In genomic region chr13:29909975-29910674, GRCh38 we compare ENCODE assay signal across 21 cellular contexts. TPM values are rescaled to one million over a fixed set of nuclear protein-coding genes. Genes with fewer than 3 reads are reported as not detected.
A peak's percentile ranks its signal among the peaks of the same experiment; 100 is the strongest.
DNase-seq lines count a peak whose midpoint lies in the region; ATAC-seq and TF ChIP-seq lines count a peak whose summit lies in the region.
"Had no signal": no experiment of that assay in that cellular context is flagged by ENCODE, and none has a peak within 500 bp of the region (broad histone marks: within the 10 kb centered on the region; RNA-seq: fewer than 3 reads in every experiment).

No MANE protein-coding gene starts in this region.

- H3K79me2 ChIP-seq in osteoblast (ENCODE audit: insufficient read depth, low read length): no peaks in the 10 kb centered on the region

- H3K27me3 ChIP-seq in RWPE2 (ENCODE audit: insufficient read depth, poor library complexity, severe bottlenecking) (no peaks in the 10 kb centered on the region), osteoblast (ENCODE audit: insufficient read depth, low read length) (no peaks in the 10 kb centered on the region)
- H3K27me3 ChIP-seq: BLaER1 treated with 17β-estradiol and CSF1 and Interleukin-3, amounts not matched to agents 10 nM and 100 nM; upper lobe of right lung had no signal

- POLR2A ChIA-PET in WTC11 (lab: Charles Lee): no interaction called here

- H3K4me3 ChIP-seq in RWPE2 (ENCODE audit: severe bottlenecking): no peak overlapping the region
- H3K4me3 ChIP-seq in fibroblast of the aortic adventitia (ENCODE audit: low read depth, low read length): no peak overlapping the region
- H3K4me3 ChIP-seq in osteoblast (ENCODE audit: insufficient read depth, low read length): no peak overlapping the region
- H3K4me3 ChIP-seq: BLaER1 treated with 17β-estradiol and CSF1 and Interleukin-3, amounts not matched to agents 10 nM and 100 nM; upper lobe of right lung had no signal

- TF ChIP-seq CTCF in RWPE2 (IDR thresholded peaks at IDR 0.05; ENCODE audit: poor library complexity, severe bottlenecking) (no peak), fibroblast of the aortic adventitia (IDR thresholded peaks at IDR 0.05; ENCODE audit: insufficient read depth, low read length) (no peak), osteoblast (IDR thresholded peaks at IDR 0.05; ENCODE audit: extremely low read depth, low read depth, low read length) (no peak), WTC11 (IDR thresholded peaks at IDR 0.05) (no peak)

- no peak overlapping the region for H3K4me3 Mint-ChIP-seq in WTC11
- H3K4me3 Mint-ChIP-seq: activated naive CD8-positive, alpha-beta T cell treated with anti-CD3 and anti-CD28 coated beads for 36 hours; dendritic cell treated with granulocyte-macrophage colony-stimulating factor and Interleukin-4, amounts not matched to agents 40 ng/mL and 50 ng/mL, for 4 days; IgD-negative memory B cell; naive B cell; stimulated activated effector memory CD8-positive, alpha-beta T cell treated with anti-CD3 and anti-CD28 coated beads, Interleukin-12 subunit alpha, Interleukin-12 subunit beta, amount 100 ng/mL, for 72 hours had no signal

- no peaks in the 10 kb centered on the region for H3K36me3 Mint-ChIP-seq in WTC11
- H3K36me3 Mint-ChIP-seq: activated naive CD8-positive, alpha-beta T cell treated with anti-CD3 and anti-CD28 coated beads for 36 hours; IgD-negative memory B cell; naive B cell; stimulated activated effector memory CD8-positive, alpha-beta T cell treated with anti-CD3 and anti-CD28 coated beads, Interleukin-12 subunit alpha, Interleukin-12 subunit beta, amount 100 ng/mL, for 72 hours had no signal

- peak; percentile 95 for DNase-seq in ELR (ENCODE audit: low read depth)
- DNase-seq in RWPE2 (ENCODE audit: low spot score): no peak
- DNase-seq in fibroblast of the aortic adventitia (ENCODE audit: low read depth): peak; percentile 63
- DNase-seq in osteoblast (ENCODE audit: insufficient read length, low spot score, missing footprints): peak; percentile 87
- DNase-seq in NCI-H510A (lab: John Stamatoyannopoulos, UW): no peak
- no peak for DNase-seq in WTC11 (ENCODE audit: low spot score)
- no peak for DNase-seq in SHP77 (lab: John Stamatoyannopoulos, UW)
- DNase-seq: activated naive CD8-positive, alpha-beta T cell treated with anti-CD3 and anti-CD28 coated beads for 36 hours; kidney; naive B cell; NCI-H1105; NCI-H345; right cardiac atrium; stimulated activated CD4-positive, alpha-beta T cell treated with anti-CD3 and anti-CD28 coated beads, Interleukin-4, amount 100 ng/mL, for 4 hours; upper lobe of right lung had no signal

- CTCF ChIA-PET in WTC11 (lab: Charles Lee): no interaction called here

- H3K9me3 Mint-ChIP-seq in WTC11: no peaks in the 10 kb centered on the region; the same call in 1 of the 2 replicates
- H3K9me3 Mint-ChIP-seq: activated naive CD8-positive, alpha-beta T cell treated with anti-CD3 and anti-CD28 coated beads for 36 hours; stimulated activated effector memory CD8-positive, alpha-beta T cell treated with anti-CD3 and anti-CD28 coated beads, Interleukin-12 subunit alpha, Interleukin-12 subunit beta, amount 100 ng/mL, for 72 hours had no signal

- H2AFZ ChIP-seq in osteoblast (ENCODE audit: low read length): peak overlapping the region; percentile 59

- no peaks in the 10 kb centered on the region; the same call in 1 of the 2 replicates for H3K4me1 Mint-ChIP-seq in WTC11
- H3K4me1 Mint-ChIP-seq: naive B cell; stimulated activated effector memory CD8-positive, alpha-beta T cell treated with anti-CD3 and anti-CD28 coated beads, Interleukin-12 subunit alpha, Interleukin-12 subunit beta, amount 100 ng/mL, for 72 hours had no signal

- H3K27ac Mint-ChIP-seq in WTC11: no peak overlapping the region
- H3K27ac Mint-ChIP-seq: activated naive CD8-positive, alpha-beta T cell treated with anti-CD3 and anti-CD28 coated beads for 36 hours; dendritic cell treated with granulocyte-macrophage colony-stimulating factor and Interleukin-4, amounts not matched to agents 40 ng/mL and 50 ng/mL, for 4 days; IgD-negative memory B cell; naive B cell; stimulated activated effector memory CD8-positive, alpha-beta T cell treated with anti-CD3 and anti-CD28 coated beads, Interleukin-12 subunit alpha, Interleukin-12 subunit beta, amount 100 ng/mL, for 72 hours had no signal

- no peaks in the 10 kb centered on the region for H3K9me3 ChIP-seq in RWPE2 (ENCODE audit: severe bottlenecking)
- no peaks in the 10 kb centered on the region for H3K9me3 ChIP-seq in osteoblast (ENCODE audit: low read depth, low read length)
- H3K9me3 ChIP-seq: upper lobe of right lung had no signal

- H3K4me2 ChIP-seq in osteoblast (ENCODE audit: insufficient read depth, low read length): peak overlapping the region; percentile 37
- H3K4me2 ChIP-seq: BLaER1 treated with 17β-estradiol and CSF1 and Interleukin-3, amounts not matched to agents 10 nM and 100 nM had no signal

- H3K27ac ChIP-seq in RWPE2 (ENCODE audit: poor library complexity, severe bottlenecking) (no peak overlapping the region), osteoblast (ENCODE audit: low read depth, low read length) (peak overlapping the region; percentile 49)
- H3K27ac ChIP-seq: BLaER1 treated with 17β-estradiol and CSF1 and Interleukin-3, amounts not matched to agents 10 nM and 100 nM; upper lobe of right lung had no signal

- H3K27me3 Mint-ChIP-seq in WTC11 (ENCODE audit: low read depth): no peaks in the 10 kb centered on the region
- H3K27me3 Mint-ChIP-seq: activated naive CD8-positive, alpha-beta T cell treated with anti-CD3 and anti-CD28 coated beads for 36 hours had no signal

- H3K4me1 ChIP-seq in RWPE2 (ENCODE audit: insufficient read depth, poor library complexity, severe bottlenecking) (peaks cover 29% of the 10 kb centered on the region), osteoblast (ENCODE audit: insufficient read depth, low read length) (peaks cover 18% of the 10 kb centered on the region)

- no peaks in the 10 kb centered on the region for H4K20me1 ChIP-seq in osteoblast (ENCODE audit: insufficient read depth, low read length)
- H4K20me1 ChIP-seq: BLaER1 treated with 17β-estradiol and CSF1 and Interleukin-3, amounts not matched to agents 10 nM and 100 nM had no signal

- H3K36me3 ChIP-seq in RWPE2 (ENCODE audit: low read depth) (no peaks in the 10 kb centered on the region), osteoblast (ENCODE audit: insufficient read depth, low read length) (no peaks in the 10 kb centered on the region)
- H3K36me3 ChIP-seq: BLaER1 treated with 17β-estradiol and CSF1 and Interleukin-3, amounts not matched to agents 10 nM and 100 nM; upper lobe of right lung had no signal

- ATAC-seq in RWPE2 (ENCODE audit: low read depth): peak; percentile 94
- ATAC-seq in HG03439 (IDR thresholded peaks at IDR 0.05; ENCODE audit: unreplicated experiment): no peak
- no peak for ATAC-seq in WTC11
- ATAC-seq: activated CD4-positive, CD25-positive, alpha-beta regulatory T cell treated with anti-CD3 and anti-CD28 coated beads, Interleukin-2, amount 50 U/mL, for 24 hours; stimulated activated effector memory CD8-positive, alpha-beta T cell treated with anti-CD3 and anti-CD28 coated beads, Interleukin-12 subunit alpha, Interleukin-12 subunit beta, amount 100 ng/mL, for 72 hours; upper lobe of right lung had no signal

TF ChIP-seq in WTC11, 78 proteins besides CTCF, POLR2A, EP300 and RAD21:
- TF ChIP-seq NFE2L1 (CRISPR knock-in tag; IDR thresholded peaks at IDR 0.05) (no peak), ZNF232 (CRISPR knock-in tag; IDR thresholded peaks at IDR 0.05) (no peak), ZNF512 (CRISPR knock-in tag; IDR thresholded peaks at IDR 0.05; ENCODE audit: borderline replicate concordance) (no peak), ZMAT4 (CRISPR knock-in tag; IDR thresholded peaks at IDR 0.05) (no peak), NR1H2 (CRISPR knock-in tag; IDR thresholded peaks at IDR 0.05) (no peak), ATF1 (CRISPR knock-in tag; IDR thresholded peaks at IDR 0.05) (no peak), SP1 (CRISPR knock-in tag; conservative IDR thresholded peaks at IDR 0.05) (no peak), IRF1 (CRISPR knock-in tag; IDR thresholded peaks at IDR 0.05) (no peak), PRRX2 (CRISPR knock-in tag; IDR thresholded peaks at IDR 0.05) (no peak), JAZF1 (CRISPR knock-in tag; IDR thresholded peaks at IDR 0.05) (no peak)

RNA-seq across cellular contexts. Expression of gene UBL3, which starts 59.7 kb away (rescaled TPM):
- total RNA-seq in fibroblast of the aortic adventitia (ENCODE audit: low replicate concordance) (21.1 and 57.7 TPM in 2 replicates), osteoblast (42.4 and 44.5 TPM in 2 replicates), WTC11 (2021) (12.8 to 15.5 TPM (median 13.5 TPM) in 3 replicates)

Comparison
In these comparisons a context has a peak if more than half of its experiments do, and no peak if none do; other contexts are left out.
1. DNase-seq: peak in ELR (single experiment), fibroblast of the aortic adventitia (single experiment) and osteoblast (single experiment); none in RWPE2 (single experiment), NCI-H510A (single experiment), WTC11 (single experiment) and SHP77 (0 of 2).